Comparison of ENCODE assay signal across 18 cellular contexts in genomic region chr2:169741-170140, GRCh38.
"Had no signal": no experiment of that assay in that cellular context is flagged by ENCODE, and none has a peak within 500 bp of the region (broad histone marks: within the 10 kb centered on the region; RNA-seq: fewer than 3 reads in every experiment).

No MANE protein-coding gene starts in this region.

- H3K4me1 ChIP-seq: SJCRH30 had no signal

- DNase-seq: activated CD4-positive, alpha-beta T cell treated with anti-CD3 and anti-CD28 coated beads for 4 hours; activated CD8-positive, alpha-beta memory T cell treated with anti-CD3 and anti-CD28 coated beads, Interleukin-2, amount 50 U/mL, for 4 hours; activated CD8-positive, alpha-beta T cell treated with anti-CD3 and anti-CD28 coated beads for 36 hours; activated naive CD4-positive, alpha-beta T cell treated with anti-CD3 and anti-CD28 coated beads, Interleukin-2, amount 50 U/mL, for 16 hours; activated naive CD8-positive, alpha-beta T cell treated with anti-CD3 and anti-CD28 coated beads, Interleukin-2, amount 10 ng/mL, durations not matched to agents 7 days and 5 days; adrenal gland; anterior cingulate cortex; cerebellar nuclear complex; NCI-H1092; NCI-H510A treated with DMSO at 0.1 percent for 48 hours; Right ventricle myocardium superior; RPMI8226; SJCRH30; SK-N-SH; T-helper 1 cell; WERI-Rb-1 had no signal

- H3K27ac ChIP-seq: adrenal gland, KMS-11, SJCRH30, WERI-Rb-1 had no signal

- ATAC-seq: activated CD8-positive, alpha-beta T cell treated with anti-CD3 and anti-CD28 coated beads for 36 hours; Panc1 had no signal

- H3K27me3 ChIP-seq: adrenal gland, SJCRH30 had no signal
